27 cellular contexts compared by ENCODE assay signal in genomic region chr11:66341502-66342126, GRCh38. TPM values are rescaled to one million over a fixed set of nuclear protein-coding genes. Genes with fewer than 3 reads are reported as not detected.
DNase-seq lines count a peak whose midpoint lies in the region; ATAC-seq, FAIRE-seq and TF ChIP-seq lines count a peak whose summit lies in the region.
"Had no signal": no experiment of that assay in that cellular context is flagged by ENCODE, and none has a peak within 500 bp of the region (broad histone marks: within the 10 kb centered on the region; RNA-seq: fewer than 3 reads in every experiment).

No MANE protein-coding gene starts in this region.

- TF ChIP-seq POLR2A in spleen (IDR thresholded peaks at IDR 0.05): no peak

- H3K4me1 Mint-ChIP-seq in activated CD8-positive, alpha-beta T cell treated with anti-CD3 and anti-CD28 coated beads, Interleukin-2, amount 10 ng/mL, durations not matched to agents 7 days and 5 days (ENCODE audit: low read depth): peaks cover 68% of the 10 kb centered on the region
- H3K4me1 Mint-ChIP-seq in activated CD8-positive, alpha-beta T cell treated with anti-CD3 and anti-CD28 coated beads for 36 hours (ENCODE audit: low read depth): peaks cover 55% of the 10 kb centered on the region
- H3K4me1 Mint-ChIP-seq in endothelial cell (ENCODE audit: unreplicated experiment): peaks cover 17% of the 10 kb centered on the region

- peak; percentile 87 for FAIRE-seq in HTR-8/SVneo (lab: Jason Lieb, UNC)
- FAIRE-seq: A204.1, islet of Langerhans had no signal

- H3K36me3 Mint-ChIP-seq in activated CD8-positive, alpha-beta T cell treated with anti-CD3 and anti-CD28 coated beads, Interleukin-2, amount 10 ng/mL, durations not matched to agents 7 days and 5 days (ENCODE audit: low read depth): peaks cover 32% of the 10 kb centered on the region
- H3K36me3 Mint-ChIP-seq in activated CD8-positive, alpha-beta T cell treated with anti-CD3 and anti-CD28 coated beads for 36 hours (ENCODE audit: low read depth): peaks cover 35% of the 10 kb centered on the region
- peaks cover 21% of the 10 kb centered on the region for H3K36me3 Mint-ChIP-seq in endothelial cell (ENCODE audit: low read depth, unreplicated experiment)

- H3K27ac Mint-ChIP-seq in activated CD8-positive, alpha-beta T cell treated with anti-CD3 and anti-CD28 coated beads, Interleukin-2, amount 10 ng/mL, durations not matched to agents 7 days and 5 days: peak overlapping the region; percentile 50
- H3K27ac Mint-ChIP-seq in activated CD8-positive, alpha-beta T cell treated with anti-CD3 and anti-CD28 coated beads for 36 hours: no peak overlapping the region
- no peak overlapping the region for H3K27ac Mint-ChIP-seq in endothelial cell (ENCODE audit: unreplicated experiment)
- H3K27ac Mint-ChIP-seq: activated CD4-positive, alpha-beta T cell treated with anti-CD3 and anti-CD28 coated beads for 36 hours; B cell; nephron progenitor cell; stimulated activated naive B cell treated with anti-CD40 and anti-IgM and Interleukin-4, amounts not matched to agents 10 μg/mL and 1 μg/mL and 100 μg/mL, for 72 hours had no signal

- H3K9me3 ChIP-seq in spleen: no peaks in the 10 kb centered on the region
- H3K9me3 ChIP-seq: MG63, Peyer's patch, right lobe of liver, SJCRH30 had no signal

- TF ChIP-seq CTCF in activated CD8-positive, alpha-beta T cell treated with anti-CD3 and anti-CD28 coated beads for 36 hours (IDR thresholded peaks at IDR 0.05): no peak
- TF ChIP-seq CTCF in endothelial cell (IDR thresholded peaks at IDR 0.05; ENCODE audit: unreplicated experiment) (no peak), spleen (IDR thresholded peaks at IDR 0.05 in 8 of 11, conservative IDR thresholded peaks at IDR 0.05 in 3 of 11) (no peak)

- peaks cover 7 to 63% (median 53%) of the 10 kb centered on the region in 6 donors for H3K36me3 ChIP-seq in spleen
- H3K36me3 ChIP-seq: SJCRH30 had no signal

- H3K27me3 ChIP-seq in spleen (replicated peaks in 1 of 7): no peaks in the 10 kb centered on the region
- H3K27me3 ChIP-seq: MG63, Peyer's patch, right lobe of liver, SJCRH30 had no signal

- POLR2A ChIA-PET in activated CD8-positive, alpha-beta T cell treated with anti-CD3 and anti-CD28 coated beads, Interleukin-2, amount 10 ng/mL, durations not matched to agents 7 days and 5 days (lab: Charles Lee): interaction anchor here (1.0 kb wide), 1 partner anchor 25 kb away, joined by 3 read pairs; the partner anchor contains the start of gene CD248
- POLR2A ChIA-PET in activated CD8-positive, alpha-beta T cell treated with anti-CD3 and anti-CD28 coated beads for 36 hours (lab: Charles Lee): no interaction called here

- no peaks in the 10 kb centered on the region for H3K27me3 Mint-ChIP-seq in activated CD8-positive, alpha-beta T cell treated with anti-CD3 and anti-CD28 coated beads, Interleukin-2, amount 10 ng/mL, durations not matched to agents 7 days and 5 days (ENCODE audit: low read depth)
- no peaks in the 10 kb centered on the region for H3K27me3 Mint-ChIP-seq in activated CD8-positive, alpha-beta T cell treated with anti-CD3 and anti-CD28 coated beads for 36 hours
- H3K27me3 Mint-ChIP-seq in endothelial cell (ENCODE audit: unreplicated experiment): peaks cover 19% of the 10 kb centered on the region
- H3K27me3 Mint-ChIP-seq: activated CD4-positive, alpha-beta T cell treated with anti-CD3 and anti-CD28 coated beads for 36 hours; B cell had no signal

- no peak for DNase-seq in activated CD8-positive, alpha-beta T cell treated with anti-CD3 and anti-CD28 coated beads, Interleukin-2, amount 10 ng/mL, durations not matched to agents 7 days and 5 days
- no peak for DNase-seq in activated CD8-positive, alpha-beta T cell treated with anti-CD3 and anti-CD28 coated beads for 36 hours
- DNase-seq in HTR-8/SVneo (ENCODE audit: insufficient read length, low spot score) (no peak), endothelial cell (ENCODE audit: low spot score) (no peak), spleen (peak; percentile 56), HT-29 (ENCODE audit: low spot score) (no peak)
- no peak for DNase-seq in activated CD8-positive, alpha-beta memory T cell treated with anti-CD3 and anti-CD28 coated beads for 24 hours
- DNase-seq: activated CD4-positive, alpha-beta T cell treated with anti-CD3 and anti-CD28 coated beads for 36 hours; activated effector memory CD4-positive, alpha-beta T cell treated with anti-CD3 and anti-CD28 coated beads, Interleukin-2, amount 50 U/mL, for 16 hours; activated T-cell treated with anti-CD3 and anti-CD28 coated beads, Interleukin-2, amount 50 U/mL, for 1 hour; DMS53; MG63; NCI-H1105 treated with DMSO at 0.1 percent for 48 hours; NCI-H1930; NCI-H2227 treated with DMSO at 0.1 percent for 48 hours; nephron progenitor cell; Peyer's patch; SJCRH30; stimulated activated CD4-positive, alpha-beta T cell treated with anti-CD3 and anti-CD28 coated beads, Interleukin-12 subunit alpha, Interleukin-12 subunit beta, amount 100 ng/mL, for 4 hours; stimulated activated CD4-positive, alpha-beta T cell treated with anti-CD3 and anti-CD28 coated beads, Interleukin-4, amount 100 ng/mL, for 24 hours; stimulated activated naive B cell treated with anti-CD40 and anti-IgM and Interleukin-4, amounts not matched to agents 10 μg/mL and 1 μg/mL and 100 μg/mL, for 72 hours had no signal

- no peak overlapping the region for H3K4me3 Mint-ChIP-seq in activated CD8-positive, alpha-beta T cell treated with anti-CD3 and anti-CD28 coated beads, Interleukin-2, amount 10 ng/mL, durations not matched to agents 7 days and 5 days
- H3K4me3 Mint-ChIP-seq in activated CD8-positive, alpha-beta T cell treated with anti-CD3 and anti-CD28 coated beads for 36 hours: no peak overlapping the region
- peak overlapping the region; percentile 79 for H3K4me3 Mint-ChIP-seq in endothelial cell (ENCODE audit: unreplicated experiment)
- H3K4me3 Mint-ChIP-seq: activated CD4-positive, alpha-beta T cell treated with anti-CD3 and anti-CD28 coated beads for 36 hours; B cell; nephron progenitor cell; stimulated activated naive B cell treated with anti-CD40 and anti-IgM and Interleukin-4, amounts not matched to agents 10 μg/mL and 1 μg/mL and 100 μg/mL, for 72 hours had no signal

- no peak for ATAC-seq in activated CD8-positive, alpha-beta T cell treated with anti-CD3 and anti-CD28 coated beads, Interleukin-2, amount 10 ng/mL, durations not matched to agents 7 days and 5 days
- no peak for ATAC-seq in activated CD8-positive, alpha-beta T cell treated with anti-CD3 and anti-CD28 coated beads for 36 hours
- no peak for ATAC-seq in HG02678 (IDR thresholded peaks at IDR 0.05; ENCODE audit: unreplicated experiment)
- ATAC-seq: activated CD4-positive, alpha-beta T cell treated with anti-CD3 and anti-CD28 coated beads for 36 hours; right lobe of liver; stimulated activated naive B cell treated with anti-CD40 and anti-IgM and Interleukin-4, amounts not matched to agents 10 μg/mL and 1 μg/mL and 100 μg/mL, for 72 hours had no signal

- no peak overlapping the region for H3K27ac ChIP-seq in spleen
- H3K27ac ChIP-seq: Peyer's patch, right lobe of liver, SJCRH30 had no signal

- CTCF ChIA-PET in activated CD8-positive, alpha-beta T cell treated with anti-CD3 and anti-CD28 coated beads, Interleukin-2, amount 10 ng/mL, durations not matched to agents 7 days and 5 days (lab: Charles Lee): interaction anchor here (1.2 to 7.6 kb wide), 2 partner anchors 30 to 48 kb away, joined by 5 to 79 read pairs; no protein-coding TSS in a partner anchor
- CTCF ChIA-PET in activated CD8-positive, alpha-beta T cell treated with anti-CD3 and anti-CD28 coated beads for 36 hours (lab: Charles Lee): interaction anchor here (0.8 to 2.5 kb wide), 3 partner anchors 22 to 97 kb away, joined by 3 to 9 read pairs (median 3); partner anchors contain the start of gene MRPL11

- no peak overlapping the region for H3K4me3 ChIP-seq in spleen
- H3K4me3 ChIP-seq: MG63, Peyer's patch, right lobe of liver, SJCRH30 had no signal

- WGBS in spleen, 5 donors: 93 to 99% (median 97%) methylated on average over 21 of the region's 21 CpGs

- intact Hi-C loops in activated CD8-positive, alpha-beta T cell treated with anti-CD3 and anti-CD28 coated beads for 36 hours (cut with micrococcal nuclease): no loop called here
- intact Hi-C loops in spleen (cut with DNase I; ENCODE audit: low total_unique reads): no loop called here

- H3K9me3 Mint-ChIP-seq in activated CD8-positive, alpha-beta T cell treated with anti-CD3 and anti-CD28 coated beads, Interleukin-2, amount 10 ng/mL, durations not matched to agents 7 days and 5 days (ENCODE audit: insufficient read depth): no peaks in the 10 kb centered on the region
- no peaks in the 10 kb centered on the region for H3K9me3 Mint-ChIP-seq in activated CD8-positive, alpha-beta T cell treated with anti-CD3 and anti-CD28 coated beads for 36 hours
- H3K9me3 Mint-ChIP-seq in endothelial cell (ENCODE audit: unreplicated experiment): no peaks in the 10 kb centered on the region
- H3K9me3 Mint-ChIP-seq: nephron progenitor cell; stimulated activated naive B cell treated with anti-CD40 and anti-IgM and Interleukin-4, amounts not matched to agents 10 μg/mL and 1 μg/mL and 100 μg/mL, for 72 hours had no signal

- H3K4me1 ChIP-seq in spleen: peaks cover 35 to 64% (median 47%) of the 10 kb centered on the region in 6 donors

RNA-seq across cellular contexts. Expression of gene BRMS1, which starts 3.3 kb away (rescaled TPM):
- total RNA-seq in activated CD8-positive, alpha-beta T cell treated with anti-CD3 and anti-CD28 coated beads, Interleukin-2, amount 10 ng/mL, durations not matched to agents 7 days and 5 days: 10 to 100 TPM; 53.2 to 57.1 TPM
- 10 to 100 TPM; 35.7 to 35.9 TPM for total RNA-seq in activated CD8-positive, alpha-beta T cell treated with anti-CD3 and anti-CD28 coated beads for 36 hours
- total RNA-seq in endothelial cell (ENCODE audit: unreplicated experiment): 38.4 TPM
- total RNA-seq in spleen: 10 to 100 TPM; 32.3 to 52.5 (median 37.2) TPM
- 10 to 100 TPM; 61.6 to 90.6 (median 83.0) TPM for polyA plus RNA-seq in spleen
- total RNA-seq in HT-29 (2014; rRNA removed; shearing (Covaris generic)): 74.9 and 92.2 TPM in 2 replicates

RNA-seq across cellular contexts. Expression of gene RIN1, which starts 5.4 kb away (rescaled TPM):
- 1 to 10 TPM; 1.3 TPM for total RNA-seq in activated CD8-positive, alpha-beta T cell treated with anti-CD3 and anti-CD28 coated beads, Interleukin-2, amount 10 ng/mL, durations not matched to agents 7 days and 5 days
- 1 to 10 TPM; 1.1 to 1.6 TPM for total RNA-seq in activated CD8-positive, alpha-beta T cell treated with anti-CD3 and anti-CD28 coated beads for 36 hours
- total RNA-seq in endothelial cell (ENCODE audit: unreplicated experiment) (4.8 TPM), spleen (10 to 100 TPM in 1 of 7 donors, 1 to 10 TPM in 6; 5.7 to 10.9 (median 8.9) TPM)
- polyA plus RNA-seq in spleen: 1 to 10 TPM; 2.3 to 7.8 (median 7.0) TPM
- total RNA-seq in HT-29 (2014; rRNA removed; shearing (Covaris generic)): 18.8 and 21.0 TPM in 2 replicates

RNA-seq across cellular contexts. Expression of gene B4GAT1, which starts 5.8 kb away (rescaled TPM):
- total RNA-seq in activated CD8-positive, alpha-beta T cell treated with anti-CD3 and anti-CD28 coated beads, Interleukin-2, amount 10 ng/mL, durations not matched to agents 7 days and 5 days: 1 to 10 TPM; 7.6 TPM
- 1 to 10 TPM; 9.4 to 9.5 TPM for total RNA-seq in activated CD8-positive, alpha-beta T cell treated with anti-CD3 and anti-CD28 coated beads for 36 hours
- 21.4 TPM for total RNA-seq in endothelial cell (ENCODE audit: unreplicated experiment)
- total RNA-seq in spleen: 10 to 100 TPM in 5 of 7 donors, 1 to 10 TPM in 2; 6.3 to 23.4 (median 13.9) TPM
- polyA plus RNA-seq in spleen: 1 to 10 TPM; 4.3 to 8.9 (median 8.7) TPM
- total RNA-seq in HT-29 (2014; rRNA removed; shearing (Covaris generic)): 26.8 and 30.5 TPM in 2 replicates

RNA-seq across cellular contexts. Expression of gene CD248, which starts 24.8 kb away (rescaled TPM):
- 10 to 100 TPM; 79.5 to 80.8 TPM for total RNA-seq in activated CD8-positive, alpha-beta T cell treated with anti-CD3 and anti-CD28 coated beads, Interleukin-2, amount 10 ng/mL, durations not matched to agents 7 days and 5 days
- total RNA-seq in activated CD8-positive, alpha-beta T cell treated with anti-CD3 and anti-CD28 coated beads for 36 hours: 10 to 100 TPM; 16.3 to 16.8 TPM
- total RNA-seq in endothelial cell (ENCODE audit: unreplicated experiment) (2.9 TPM), spleen (10 to 100 TPM in 2 of 7 donors, 1 to 10 TPM in 5; 4.7 to 15.7 (median 6.5) TPM)
- 1 to 10 TPM; 1.7 to 2.7 (median 2.0) TPM for polyA plus RNA-seq in spleen
- total RNA-seq in HT-29 (2014; rRNA removed; shearing (Covaris generic)): not detected in 2 replicates
- total RNA-seq: H4 had no signal

RNA-seq across cellular contexts. Expression of gene SLC29A2, which starts 29.9 kb away (rescaled TPM):
- 10 to 100 TPM; 10.0 to 11.1 TPM for total RNA-seq in activated CD8-positive, alpha-beta T cell treated with anti-CD3 and anti-CD28 coated beads, Interleukin-2, amount 10 ng/mL, durations not matched to agents 7 days and 5 days
- total RNA-seq in activated CD8-positive, alpha-beta T cell treated with anti-CD3 and anti-CD28 coated beads for 36 hours: 10 to 100 TPM; 11.8 to 12.2 TPM
- 5.7 TPM for total RNA-seq in endothelial cell (ENCODE audit: unreplicated experiment)
- 1 to 10 TPM; 1.9 to 5.0 (median 4.0) TPM for total RNA-seq in spleen
- 1 to 10 TPM; 4.8 to 8.4 (median 7.4) TPM for polyA plus RNA-seq in spleen
- 40.3 and 44.9 TPM in 2 replicates for total RNA-seq in HT-29 (2014; rRNA removed; shearing (Covaris generic))
